Comparison of ENCODE assay signal across 8 cellular contexts in genomic region chr20:8018928-8019177, GRCh38. TPM values are rescaled to one million over a fixed set of nuclear protein-coding genes. Genes with fewer than 3 reads are reported as not detected.
A peak's percentile ranks its signal among the peaks of the same experiment; 100 is the strongest.
DNase-seq lines count a peak whose midpoint lies in the region; ATAC-seq, FAIRE-seq and TF ChIP-seq lines count a peak whose summit lies in the region.

No MANE protein-coding gene starts in this region.

- H3K27me3 ChIP-seq in Loucy (ENCODE audit: insufficient read depth, low read length, poor library complexity, severe bottlenecking): no peaks in the 10 kb centered on the region
- H3K27me3 ChIP-seq in heart right ventricle: no peaks in the 10 kb centered on the region

- H3K36me3 ChIP-seq in Loucy (ENCODE audit: insufficient read depth, low read length) (no peaks in the 10 kb centered on the region), heart right ventricle (no peaks in the 10 kb centered on the region)

- 0 to 1% methylated on average over 11 of the region's 11 CpGs for WGBS in heart right ventricle, 2 donors

- peak in 5 of 8 donors; percentile 2 to 28 (median 13) for ATAC-seq in heart right ventricle

- H3K9me3 ChIP-seq in Loucy (ENCODE audit: insufficient read depth, low read depth, low read length): no peaks in the 10 kb centered on the region
- no peaks in the 10 kb centered on the region for H3K9me3 ChIP-seq in heart right ventricle

- peak overlapping the region; percentile 94 for H3K9ac ChIP-seq in Loucy (ENCODE audit: low read depth, low read length, poor library complexity, severe bottlenecking)

- no peaks in the 10 kb centered on the region for H3K9me2 ChIP-seq in Loucy (replicated peaks; ENCODE audit: low read depth, low read length)

- peak overlapping the region; percentile 83 for H3K4me3 ChIP-seq in Loucy (ENCODE audit: low read length, poor library complexity, severe bottlenecking)
- H3K4me3 ChIP-seq in WI38 (ENCODE audit: low read depth, low read length): peak overlapping the region; percentile 79
- peak overlapping the region; percentile 74 to 98 (median 90) for H3K4me3 ChIP-seq in heart right ventricle
- peak overlapping the region; percentile 81 for H3K4me3 ChIP-seq in skeletal muscle cell (ENCODE audit: low read depth, low read length)

- no peak for FAIRE-seq in H54 (lab: Jason Lieb, UNC)

- H3K4me1 ChIP-seq in Loucy (ENCODE audit: insufficient read depth, low read length, poor library complexity, severe bottlenecking) (peaks cover 65% of the 10 kb centered on the region), heart right ventricle (peaks cover 2 to 54% (median 28%) of the 10 kb centered on the region in 9 donors)

- DNase-seq in NCI-H2107 treated with DMSO at 0.1 percent for 48 hours (lab: John Stamatoyannopoulos, UW; ENCODE audit: unreplicated experiment) (peak; percentile 36), NCI-H2107 (lab: John Stamatoyannopoulos, UW) (no peak), H54 (ENCODE audit: insufficient read length, low spot score) (peak; percentile 6), heart right ventricle (no peak), skeletal muscle cell (ENCODE audit: low read depth) (no peak), islet precursor cell (no peak)

- peaks cover 38% of the 10 kb centered on the region for H4K20me1 ChIP-seq in Loucy (ENCODE audit: insufficient read depth, low read length, poor library complexity, severe bottlenecking)

- intact Hi-C loops in heart right ventricle (cut with DNase I): no loop called here

- peak overlapping the region; percentile 91 for H3K4me2 ChIP-seq in Loucy (ENCODE audit: low read depth, low read length, poor library complexity, severe bottlenecking)

- H2AFZ ChIP-seq in Loucy (ENCODE audit: low read length): peak overlapping the region; percentile 60

- H3F3A ChIP-seq in Loucy (ENCODE audit: low read depth): peaks cover 9% of the 10 kb centered on the region; the same call in 1 of the 2 replicates

- TF ChIP-seq POLR2A in H54 (IDR thresholded peaks at IDR 0.05; ENCODE audit: low read depth, low read length): no peak

- TF ChIP-seq CTCF in Loucy (conservative IDR thresholded peaks at IDR 0.05; ENCODE audit: low read length) (no peak), WI38 (IDR thresholded peaks at IDR 0.05; ENCODE audit: low read depth, low read length) (no peak), heart right ventricle (IDR thresholded peaks at IDR 0.05) (peak in 1 of 9 donors; percentile 7)

- H3K27ac ChIP-seq in heart right ventricle: peak overlapping the region; percentile 97 to 100 (median 99)

- peaks cover 49% of the 10 kb centered on the region for H3K79me2 ChIP-seq in Loucy (ENCODE audit: insufficient read depth, low read length)

RNA-seq across cellular contexts. Expression of gene TMX4, which starts 0.7 kb away (rescaled TPM):
- total RNA-seq in heart right ventricle: 100 to 1,000 TPM in 7 of 10 donors, 10 to 100 TPM in 3; 89.3 to 169 (median 121) TPM
- polyA plus RNA-seq in heart right ventricle: 10 to 100 TPM; 26.7 to 41.9 TPM

Comparison
In these comparisons a context has a peak if more than half of its experiments do, and no peak if none do; other contexts are left out.
1. DNase-seq: peak in NCI-H2107 treated with DMSO at 0.1 percent for 48 hours (single experiment) and H54 (single experiment); none in NCI-H2107 (single experiment), heart right ventricle (0 of 2), skeletal muscle cell (single experiment) and islet precursor cell (single experiment).
2. Peak in every context shown above with its lines, with median percentiles within 50 percentile points of each other: H3K4me3 ChIP-seq.